In the genomic region with DNA sequence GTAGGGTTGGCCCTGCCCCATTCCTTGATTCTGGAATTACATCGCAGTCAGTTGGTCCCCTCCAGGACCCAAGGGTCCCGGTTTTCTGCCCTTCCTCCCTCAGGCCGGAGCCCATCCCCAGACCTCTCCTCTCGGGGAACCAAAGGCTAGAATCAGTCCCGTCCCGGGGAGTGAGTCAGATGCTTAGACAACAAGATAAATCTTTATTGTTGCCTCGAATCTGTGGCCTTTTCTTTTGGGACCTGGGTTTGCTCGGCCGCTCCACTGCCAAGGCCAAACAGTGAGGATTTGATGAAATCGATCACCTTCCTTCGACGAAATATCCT, we compare ENCODE assay signal across 1 cellular context.
TF ChIP-seq lines count a peak whose summit lies in the region.

No MANE protein-coding gene starts in this region.

TF ChIP-seq in H1, 55 proteins besides CTCF, POLR2A, EP300 and RAD21:
- TF ChIP-seq, protein P1, sequence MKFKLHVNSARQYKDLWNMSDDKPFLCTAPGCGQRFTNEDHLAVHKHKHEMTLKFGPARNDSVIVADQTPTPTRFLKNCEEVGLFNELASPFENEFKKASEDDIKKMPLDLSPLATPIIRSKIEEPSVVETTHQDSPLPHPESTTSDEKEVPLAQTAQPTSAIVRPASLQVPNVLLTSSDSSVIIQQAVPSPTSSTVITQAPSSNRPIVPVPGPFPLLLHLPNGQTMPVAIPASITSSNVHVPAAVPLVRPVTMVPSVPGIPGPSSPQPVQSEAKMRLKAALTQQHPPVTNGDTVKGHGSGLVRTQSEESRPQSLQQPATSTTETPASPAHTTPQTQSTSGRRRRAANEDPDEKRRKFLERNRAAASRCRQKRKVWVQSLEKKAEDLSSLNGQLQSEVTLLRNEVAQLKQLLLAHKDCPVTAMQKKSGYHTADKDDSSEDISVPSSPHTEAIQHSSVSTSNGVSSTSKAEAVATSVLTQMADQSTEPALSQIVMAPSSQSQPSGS (IDR thresholded peaks at IDR 0.05; ENCODE audit: low read length): no peak
- no peak for TF ChIP-seq NRF1 (IDR thresholded peaks at IDR 0.05; ENCODE audit: low read depth, low read length)
- no peak for TF ChIP-seq BACH1 (IDR thresholded peaks at IDR 0.05; ENCODE audit: low read length)
- TF ChIP-seq NANOG (IDR thresholded peaks at IDR 0.05; ENCODE audit: insufficient read depth, low read depth, low read length, poor library complexity, severe bottlenecking): no peak
- TF ChIP-seq ASH2L (IDR thresholded peaks at IDR 0.05; ENCODE audit: low read length): no peak
- TF ChIP-seq CTBP2 (IDR thresholded peaks at IDR 0.05; ENCODE audit: borderline replicate concordance, insufficient read depth, insufficient read length, low read length): no peak
- no peak for TF ChIP-seq TAF7 (optimal IDR thresholded peaks at IDR 0.05; ENCODE audit: borderline replicate concordance, low read depth, low read length)
- TF ChIP-seq SUZ12 (IDR thresholded peaks at IDR 0.05; ENCODE audit: low read length): no peak
- no peak for TF ChIP-seq MAFK (IDR thresholded peaks at IDR 0.05; ENCODE audit: low read depth, low read length)
- no peak for TF ChIP-seq FOSL1 (IDR thresholded peaks at IDR 0.05; ENCODE audit: insufficient read depth, low read depth, low read length)
- TF ChIP-seq SAP30 (IDR thresholded peaks at IDR 0.05; ENCODE audit: insufficient read depth, insufficient replicate concordance, low read length): no peak
- TF ChIP-seq GABPA (IDR thresholded peaks at IDR 0.05; ENCODE audit: borderline replicate concordance, insufficient read depth, low read length): no peak
- TF ChIP-seq CHD2 (IDR thresholded peaks at IDR 0.05; ENCODE audit: low read length): no peak
- no peak for TF ChIP-seq BCL11A (IDR thresholded peaks at IDR 0.05; ENCODE audit: low read depth in 2 of 2, low read length in 2 of 2)
- TF ChIP-seq RFX5 (IDR thresholded peaks at IDR 0.05; ENCODE audit: borderline replicate concordance, low read depth, low read length): no peak
- no peak for TF ChIP-seq SP4 (IDR thresholded peaks at IDR 0.05; ENCODE audit: low read length)
- TF ChIP-seq TEAD4 (IDR thresholded peaks at IDR 0.05; ENCODE audit: low read depth, low read length): no peak
